1 cellular context compared by ENCODE assay signal in genomic region chr9:6080154-6080716, GRCh38.
TF ChIP-seq lines count a peak whose summit lies in the region.

No MANE protein-coding gene starts in this region.

TF ChIP-seq in K562, 482 proteins besides CTCF, POLR2A, EP300 and RAD21 (continued from another document and continues in another):
- TF ChIP-seq ZBTB9 (CRISPR knock-in tag; IDR thresholded peaks at IDR 0.05): no peak
- TF ChIP-seq ATF7 (IDR thresholded peaks at IDR 0.05): peak; percentile 77
- TF ChIP-seq DNMT1 (IDR thresholded peaks at IDR 0.05): no peak
- TF ChIP-seq ZNF512 (tag; IDR thresholded peaks at IDR 0.05): no peak
- TF ChIP-seq ZBTB43 (CRISPR knock-in tag; IDR thresholded peaks at IDR 0.05): no peak
- TF ChIP-seq MEF2A (IDR thresholded peaks at IDR 0.05; ENCODE audit: control insufficient read depth, low read depth, low read length): no peak
- TF ChIP-seq VEZF1 (CRISPR knock-in tag; IDR thresholded peaks at IDR 0.05): peak; percentile 38; the same call in 1 of the 2 replicates
- no peak for TF ChIP-seq MXI1 (IDR thresholded peaks at IDR 0.05; ENCODE audit: low read depth, low read length)
- TF ChIP-seq FOXO4 (CRISPR knock-in tag; IDR thresholded peaks at IDR 0.05): no peak
- no peak for TF ChIP-seq RBM34 (IDR thresholded peaks at IDR 0.05; ENCODE audit: borderline replicate concordance, insufficient read depth, low read length)
- TF ChIP-seq USF2 (CRISPR knock-in tag; IDR thresholded peaks at IDR 0.05): no peak
- TF ChIP-seq RHOXF2B (CRISPR knock-in tag; conservative IDR thresholded peaks at IDR 0.05): no peak
- no peak for TF ChIP-seq HMG20A (CRISPR knock-in tag; conservative IDR thresholded peaks at IDR 0.05)
- no peak for TF ChIP-seq NCOR1 (IDR thresholded peaks at IDR 0.05)
- TF ChIP-seq ZNF184 (CRISPR knock-in tag; IDR thresholded peaks at IDR 0.05): no peak
- TF ChIP-seq ZHX1 (conservative IDR thresholded peaks at IDR 0.05; ENCODE audit: low read length): no peak
- no peak for TF ChIP-seq CREB3 (tag; conservative IDR thresholded peaks at IDR 0.05; ENCODE audit: low read depth)
- TF ChIP-seq MLLT1 (IDR thresholded peaks at IDR 0.05): peak in 1 of 2 experiments; percentile 62; a peak in 1 of 4 replicates
- TF ChIP-seq MCM2 (IDR thresholded peaks at IDR 0.05; ENCODE audit: low read depth): no peak
- TF ChIP-seq KDM2B (CRISPR knock-in tag; IDR thresholded peaks at IDR 0.05): no peak
- no peak for TF ChIP-seq ESRRB (CRISPR knock-in tag; IDR thresholded peaks at IDR 0.05; ENCODE audit: borderline replicate concordance)
- TF ChIP-seq NCOA6 (IDR thresholded peaks at IDR 0.05): no peak
- no peak for TF ChIP-seq ATF1 (CRISPR knock-in tag; IDR thresholded peaks at IDR 0.05)
- peak; percentile 77 for TF ChIP-seq ATF1 (tag; IDR thresholded peaks at IDR 0.05)
- no peak for TF ChIP-seq CHD7 (IDR thresholded peaks at IDR 0.05; ENCODE audit: low read depth, low read length)
- no peak for TF ChIP-seq MTF1 (CRISPR knock-in tag; IDR thresholded peaks at IDR 0.05; ENCODE audit: borderline replicate concordance)
- no peak for TF ChIP-seq SIRT6 (IDR thresholded peaks at IDR 0.05; ENCODE audit: low read depth, low read length)
